21 cellular contexts compared by ENCODE assay signal in genomic region chr1:100616121-100616621, GRCh38.
"Had no signal": no experiment of that assay in that cellular context is flagged by ENCODE, and none has a peak within 500 bp of the region (broad histone marks: within the 10 kb centered on the region; RNA-seq: fewer than 3 reads in every experiment).

No MANE protein-coding gene starts in this region.

- H3K4me1 ChIP-seq: left ventricle myocardium inferior, upper lobe of left lung had no signal

- H3K27me3 ChIP-seq: cardiac muscle cell, spleen, upper lobe of left lung had no signal

- DNase-seq: activated B cell treated with CpG ODN at 0.5 μM for 24 hours; activated CD4-positive, alpha-beta memory T cell treated with anti-CD3 and anti-CD28 coated beads for 36 hours; activated CD4-positive, alpha-beta T cell treated with anti-CD3 and anti-CD28 coated beads for 36 hours; activated effector memory CD4-positive, alpha-beta T cell treated with Interleukin-2 at 50 U/mL for 16 hours; activated naive CD4-positive, alpha-beta T cell treated with anti-CD3 and anti-CD28 coated beads for 36 hours; activated T-cell treated with anti-CD3 and anti-CD28 coated beads, Interleukin-2, amount 50 U/mL, for 72 hours; effector CD4-positive, alpha-beta T cell; left ventricle myocardium inferior; mammary epithelial cell; midbrain; natural killer cell; spleen; stimulated activated CD4-positive, alpha-beta T cell treated with anti-CD3 and anti-CD28 coated beads, Interleukin-4, amount 100 ng/mL, for 1 hour; stimulated activated naive CD4-positive, alpha-beta T cell; SW 1271; T-helper 17 cell; upper lobe of left lung had no signal

- H3K36me3 ChIP-seq: cardiac muscle cell, left ventricle myocardium inferior, spleen, thoracic aorta, upper lobe of left lung had no signal

- H3K27ac ChIP-seq: cardiac muscle cell, left ventricle myocardium inferior, spleen, thoracic aorta, upper lobe of left lung had no signal

- ATAC-seq: activated CD4-positive, alpha-beta T cell treated with anti-CD3 and anti-CD28 coated beads for 36 hours; activated T-cell treated with anti-CD3 and anti-CD28 coated beads, Interleukin-2, amount 50 U/mL, for 72 hours; natural killer cell; T-helper 17 cell had no signal

- FAIRE-seq: endometrium, keratinocyte had no signal

- H3K4me3 ChIP-seq: cardiac muscle cell, left ventricle myocardium inferior, spleen, thoracic aorta, upper lobe of left lung had no signal

- H3K9me3 ChIP-seq: left ventricle myocardium inferior, spleen, thoracic aorta, upper lobe of left lung had no signal
